In the genomic region with DNA sequence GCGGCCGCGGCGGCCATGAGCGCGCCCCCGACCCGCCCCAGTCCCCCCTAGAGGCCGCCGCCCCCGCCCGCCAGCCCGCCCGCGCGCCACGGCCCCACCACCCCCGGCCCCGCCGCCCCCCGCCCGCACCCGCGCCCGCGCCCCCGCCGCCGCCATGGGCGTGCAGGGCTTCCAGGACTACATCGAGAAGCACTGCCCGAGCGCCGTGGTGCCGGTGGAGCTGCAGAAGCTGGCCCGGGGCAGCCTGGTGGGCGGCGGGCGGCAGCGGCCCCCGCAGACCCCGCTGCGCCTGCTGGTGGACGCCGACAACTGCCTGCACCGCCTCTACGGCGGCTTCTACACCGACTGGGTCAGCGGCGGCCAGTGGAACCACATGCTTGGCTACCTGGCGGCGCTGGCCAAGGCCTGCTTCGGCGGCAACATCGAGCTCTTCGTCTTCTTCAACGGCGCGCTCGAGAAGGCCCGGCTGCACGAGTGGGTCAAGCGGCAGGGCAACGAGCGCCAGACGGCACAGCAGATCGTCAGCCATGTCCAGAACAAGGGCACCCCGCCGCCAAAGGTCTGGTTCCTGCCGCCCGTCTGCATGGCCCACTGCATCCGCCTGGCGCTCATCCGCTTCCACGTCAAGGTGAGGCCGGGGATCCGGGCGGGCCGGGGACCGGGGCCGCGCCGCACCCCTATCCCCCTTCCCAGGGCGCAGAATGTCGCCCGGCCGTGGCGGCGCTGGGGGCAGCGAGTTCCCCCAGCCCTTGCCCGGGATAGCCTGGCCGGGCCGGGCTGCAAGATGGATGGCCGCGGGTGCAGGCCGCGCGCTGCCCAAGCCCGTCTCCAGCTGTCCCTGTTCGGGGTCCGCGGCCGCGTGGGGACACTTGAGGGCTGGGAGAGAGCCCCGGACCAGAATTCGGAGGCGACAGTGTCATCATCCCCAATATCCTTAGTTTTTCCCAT, we compare ENCODE assay signal across 8 cellular contexts. TPM values are rescaled to one million over a fixed set of nuclear protein-coding genes. Genes with fewer than 3 reads are reported as not detected.
DNase-seq lines count a peak whose midpoint lies in the region; ATAC-seq and TF ChIP-seq lines count a peak whose summit lies in the region.

No MANE protein-coding gene starts in this region.

- no peaks in the 10 kb centered on the region for H3K9me3 Mint-ChIP-seq in activated CD4-positive, alpha-beta T cell treated with anti-CD3 and anti-CD28 coated beads, Interleukin-2, amount 10 ng/mL, durations not matched to agents 24 days and 14 days

- TF ChIP-seq EP300 in Ishikawa (IDR thresholded peaks at IDR 0.05; ENCODE audit: borderline replicate concordance) = no peak

- intact Hi-C loops in activated CD4-positive, alpha-beta T cell treated with anti-CD3 and anti-CD28 coated beads, Interleukin-2, amount 10 ng/mL, durations not matched to agents 24 days and 14 days (cut with micrococcal nuclease) = loop anchor here (1.0 to 5.0 kb wide), 4 partner anchors 49 to 715 kb away; no protein-coding TSS in a partner anchor
- intact Hi-C loops in lower leg skin (cut with DNase I; ENCODE audit: low total_unique reads) = no loop called here

- H3K4me1 Mint-ChIP-seq in activated CD4-positive, alpha-beta T cell treated with anti-CD3 and anti-CD28 coated beads, Interleukin-2, amount 10 ng/mL, durations not matched to agents 24 days and 14 days = peaks cover 36% of the 10 kb centered on the region

- no peak for TF ChIP-seq CTCF in coronary artery (IDR thresholded peaks at IDR 0.05)
- no peak for TF ChIP-seq CTCF in lower leg skin (IDR thresholded peaks at IDR 0.05)

- H3K27ac Mint-ChIP-seq in activated CD4-positive, alpha-beta T cell treated with anti-CD3 and anti-CD28 coated beads, Interleukin-2, amount 10 ng/mL, durations not matched to agents 24 days and 14 days = peak overlapping the region; percentile 97

- no peak for TF ChIP-seq RAD21 in Ishikawa (IDR thresholded peaks at IDR 0.05; ENCODE audit: low read depth)

- WGBS in lower leg skin, 2 donors = 0 to 1% methylated on average over 28 to 53 of the region's 108 CpGs

- peak overlapping the region; percentile 92 for H3K4me3 Mint-ChIP-seq in activated CD4-positive, alpha-beta T cell treated with anti-CD3 and anti-CD28 coated beads, Interleukin-2, amount 10 ng/mL, durations not matched to agents 24 days and 14 days

- DNase-seq in NCI-H748 (lab: John Stamatoyannopoulos, UW; ENCODE audit: unreplicated experiment) (peak; percentile 64), NCI-H748 treated with DMSO at 0.1 percent for 48 hours (lab: John Stamatoyannopoulos, UW) (no peak), coronary artery (ENCODE audit: low spot score) (peak; percentile 76), lower leg skin (ENCODE audit: low spot score in 2 of 2) (peak; percentile 36 to 92)
- DNase-seq in activated CD4-positive, alpha-beta T cell treated with anti-CD3 and anti-CD28 coated beads, Interleukin-2, amount 10 ng/mL, durations not matched to agents 24 days and 14 days = peak; percentile 86
- peak; percentile 11 to 42 (median 19) for DNase-seq in stimulated activated CD4-positive, alpha-beta T cell treated with anti-CD3 and anti-CD28 coated beads, TNF-alpha, amount 100 ng/mL, for 24 hours (ENCODE audit: low read depth in 3 of 3)

- no peaks in the 10 kb centered on the region for H3K27me3 Mint-ChIP-seq in activated CD4-positive, alpha-beta T cell treated with anti-CD3 and anti-CD28 coated beads, Interleukin-2, amount 10 ng/mL, durations not matched to agents 24 days and 14 days

- H3K36me3 Mint-ChIP-seq in activated CD4-positive, alpha-beta T cell treated with anti-CD3 and anti-CD28 coated beads, Interleukin-2, amount 10 ng/mL, durations not matched to agents 24 days and 14 days (ENCODE audit: low read depth) = peaks cover 57% of the 10 kb centered on the region

- ATAC-seq in HG02571 (IDR thresholded peaks at IDR 0.05; ENCODE audit: unreplicated experiment) = no peak

- H3K27ac ChIP-seq in coronary artery = peak overlapping the region; percentile 84 to 98

- TF ChIP-seq POLR2A in lower leg skin (IDR thresholded peaks at IDR 0.05) = no peak

- H3K4me3 ChIP-seq in coronary artery (peak overlapping the region; percentile 96), lower leg skin (ENCODE audit: low read depth, poor library complexity, severe bottlenecking) (peak overlapping the region; percentile 58)

TF ChIP-seq in Ishikawa, 13 proteins besides CTCF, POLR2A, EP300 and RAD21:
- TF ChIP-seq TAF1 (IDR thresholded peaks at IDR 0.05; ENCODE audit: low read depth) (peak; percentile 73), USF1 (IDR thresholded peaks at IDR 0.05) (no peak), NFIC (IDR thresholded peaks at IDR 0.05) (no peak), CREB1 (IDR thresholded peaks at IDR 0.05; ENCODE audit: low read depth) (no peak), FOXM1 (IDR thresholded peaks at IDR 0.05; ENCODE audit: borderline replicate concordance, low read depth) (no peak), CEBPB (IDR thresholded peaks at IDR 0.05) (no peak), EGR1 (IDR thresholded peaks at IDR 0.05) (no peak), ZBTB7A (IDR thresholded peaks at IDR 0.05; ENCODE audit: low read depth) (0 out of 2 replicates have a peak, but pooled peaks have one; percentile 55), TEAD4 (IDR thresholded peaks at IDR 0.05) (no peak), TCF12 (IDR thresholded peaks at IDR 0.05; ENCODE audit: low read depth) (no peak), YY1 (IDR thresholded peaks at IDR 0.05; ENCODE audit: low read depth) (peak; percentile 44)
- TF ChIP-seq, protein P1, sequence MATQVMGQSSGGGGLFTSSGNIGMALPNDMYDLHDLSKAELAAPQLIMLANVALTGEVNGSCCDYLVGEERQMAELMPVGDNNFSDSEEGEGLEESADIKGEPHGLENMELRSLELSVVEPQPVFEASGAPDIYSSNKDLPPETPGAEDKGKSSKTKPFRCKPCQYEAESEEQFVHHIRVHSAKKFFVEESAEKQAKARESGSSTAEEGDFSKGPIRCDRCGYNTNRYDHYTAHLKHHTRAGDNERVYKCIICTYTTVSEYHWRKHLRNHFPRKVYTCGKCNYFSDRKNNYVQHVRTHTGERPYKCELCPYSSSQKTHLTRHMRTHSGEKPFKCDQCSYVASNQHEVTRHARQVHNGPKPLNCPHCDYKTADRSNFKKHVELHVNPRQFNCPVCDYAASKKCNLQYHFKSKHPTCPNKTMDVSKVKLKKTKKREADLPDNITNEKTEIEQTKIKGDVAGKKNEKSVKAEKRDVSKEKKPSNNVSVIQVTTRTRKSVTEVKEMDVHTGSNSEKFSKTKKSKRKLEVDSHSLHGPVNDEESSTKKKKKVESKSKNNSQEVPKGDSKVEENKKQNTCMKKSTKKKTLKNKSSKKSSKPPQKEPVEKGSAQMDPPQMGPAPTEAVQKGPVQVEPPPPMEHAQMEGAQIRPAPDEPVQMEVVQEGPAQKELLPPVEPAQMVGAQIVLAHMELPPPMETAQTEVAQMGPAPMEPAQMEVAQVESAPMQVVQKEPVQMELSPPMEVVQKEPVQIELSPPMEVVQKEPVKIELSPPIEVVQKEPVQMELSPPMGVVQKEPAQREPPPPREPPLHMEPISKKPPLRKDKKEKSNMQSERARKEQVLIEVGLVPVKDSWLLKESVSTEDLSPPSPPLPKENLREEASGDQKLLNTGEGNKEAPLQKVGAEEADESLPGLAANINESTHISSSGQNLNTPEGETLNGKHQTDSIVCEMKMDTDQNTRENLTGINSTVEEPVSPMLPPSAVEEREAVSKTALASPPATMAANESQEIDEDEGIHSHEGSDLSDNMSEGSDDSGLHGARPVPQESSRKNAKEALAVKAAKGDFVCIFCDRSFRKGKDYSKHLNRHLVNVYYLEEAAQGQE (IDR thresholded peaks at IDR 0.05; ENCODE audit: low read depth) = no peak
- TF ChIP-seq, protein P2, sequence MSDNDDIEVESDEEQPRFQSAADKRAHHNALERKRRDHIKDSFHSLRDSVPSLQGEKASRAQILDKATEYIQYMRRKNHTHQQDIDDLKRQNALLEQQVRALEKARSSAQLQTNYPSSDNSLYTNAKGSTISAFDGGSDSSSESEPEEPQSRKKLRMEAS (IDR thresholded peaks at IDR 0.05) = peak; percentile 33

RNA-seq across cellular contexts. Expression of gene FAM120A, which starts 0.6 kb away (rescaled TPM):
- total RNA-seq in activated CD4-positive, alpha-beta T cell treated with anti-CD3 and anti-CD28 coated beads, Interleukin-2, amount 10 ng/mL, durations not matched to agents 24 days and 14 days = 145 and 147 TPM in 2 replicates
- total RNA-seq in lower leg skin = 10 to 100 TPM; 58.1 to 80.5 (median 65.0) TPM

RNA-seq across cellular contexts. Expression of gene FAM120AOS, which starts 1.3 kb away (rescaled TPM):
- total RNA-seq in activated CD4-positive, alpha-beta T cell treated with anti-CD3 and anti-CD28 coated beads, Interleukin-2, amount 10 ng/mL, durations not matched to agents 24 days and 14 days = 31.6 and 33.9 TPM in 2 replicates
- total RNA-seq in lower leg skin = 10 to 100 TPM; 25.0 to 44.2 (median 40.0) TPM
